Comparison of ENCODE assay signal across 8 cellular contexts in the genomic region with DNA sequence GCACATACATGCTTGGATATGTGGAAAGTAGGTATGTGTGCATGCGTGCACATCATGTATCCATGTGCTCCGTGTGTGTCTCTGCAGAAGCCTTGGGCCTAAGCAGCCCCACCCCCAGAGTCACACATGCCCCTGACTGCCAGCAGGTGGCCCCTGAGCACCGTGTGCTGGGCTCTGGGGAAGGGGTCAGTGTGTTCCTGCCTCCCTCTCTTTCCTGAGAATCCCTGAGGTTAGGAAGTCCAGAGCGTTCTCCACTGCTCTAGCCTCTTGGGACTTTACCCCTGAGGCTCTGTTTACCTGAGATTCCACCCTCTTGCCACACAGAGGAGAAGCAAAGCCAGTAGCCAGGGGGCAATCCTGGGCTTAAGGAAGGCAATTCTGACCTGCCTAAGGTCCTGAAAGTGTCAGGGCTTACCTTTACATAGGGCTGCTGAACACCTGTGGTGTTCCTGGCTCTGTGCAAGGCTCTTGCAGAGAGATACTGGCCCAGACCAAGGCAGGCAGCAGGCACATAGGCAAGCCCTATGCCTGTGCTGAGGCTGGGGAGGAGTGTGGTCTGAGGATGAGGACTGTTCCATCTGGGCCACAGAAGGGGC.
DNase-seq lines count a peak whose midpoint lies in the region; ATAC-seq and TF ChIP-seq lines count a peak whose summit lies in the region.

No MANE protein-coding gene starts in this region.

- no peak overlapping the region for H3K27ac ChIP-seq in Peyer's patch

- H3K27me3 ChIP-seq in Peyer's patch = no peaks in the 10 kb centered on the region

- H3K4me3 ChIP-seq in choroid plexus epithelial cell (ENCODE audit: low read depth, low read length) = no peak overlapping the region
- H3K4me3 ChIP-seq in Peyer's patch = no peak overlapping the region

- H3K4me1 ChIP-seq in Peyer's patch = no peaks in the 10 kb centered on the region

- DNase-seq in SHP77 (lab: John Stamatoyannopoulos, UW) (peak; percentile 54 to 57), SHP77 treated with DMSO at 0.1 percent for 48 hours (lab: John Stamatoyannopoulos, UW) (no peak), NCI-H446 treated with DMSO at 0.1 percent for 48 hours (lab: John Stamatoyannopoulos, UW) (peak; percentile 0), choroid plexus epithelial cell (ENCODE audit: low read depth) (peak; percentile 42), medulla oblongata (ENCODE audit: extremely low spot score) (peak; percentile 78), Peyer's patch (no peak)

- H3K36me3 ChIP-seq in Peyer's patch = no peaks in the 10 kb centered on the region

- H3K9me3 ChIP-seq in Peyer's patch = no peaks in the 10 kb centered on the region

- no peak for TF ChIP-seq POLR2A in Peyer's patch (IDR thresholded peaks at IDR 0.05)

- TF ChIP-seq CTCF in choroid plexus epithelial cell (conservative IDR thresholded peaks at IDR 0.05; ENCODE audit: low read depth, low read length) (peak; percentile 68), Peyer's patch (IDR thresholded peaks at IDR 0.05) (peak in 3 of 6 experiments; percentile 23 to 39 (median 25))

- ATAC-seq in HG02610 (IDR thresholded peaks at IDR 0.05; ENCODE audit: unreplicated experiment) = peak; percentile 73
- no peak for ATAC-seq in HG03457 (IDR thresholded peaks at IDR 0.05; ENCODE audit: unreplicated experiment)

Comparison
In these comparisons a context has a peak if more than half of its experiments do, and no peak if none do; other contexts are left out.
1. DNase-seq: peak in SHP77 (2 of 2), NCI-H446 treated with DMSO at 0.1 percent for 48 hours (single experiment), choroid plexus epithelial cell (single experiment) and medulla oblongata (single experiment); none in SHP77 treated with DMSO at 0.1 percent for 48 hours (single experiment) and Peyer's patch (0 of 3).